Comparison of ENCODE assay signal across 26 cellular contexts in genomic region chr10:69228151-69228550, GRCh38. TPM values are rescaled to one million over a fixed set of nuclear protein-coding genes. Genes with fewer than 3 reads are reported as not detected.
DNase-seq lines count a peak whose midpoint lies in the region; FAIRE-seq and TF ChIP-seq lines count a peak whose summit lies in the region.
"Had no signal": no experiment of that assay in that cellular context is flagged by ENCODE, and none has a peak within 500 bp of the region (broad histone marks: within the 10 kb centered on the region; RNA-seq: fewer than 3 reads in every experiment).

No MANE protein-coding gene starts in this region.

- CTCF ChIA-PET in activated CD4-positive, alpha-beta T cell treated with anti-CD3 and anti-CD28 coated beads, Interleukin-2, amount 10 ng/mL, durations not matched to agents 7 days and 5 days (lab: Charles Lee) = interaction anchor here (1.3 to 1.8 kb wide), 5 partner anchors 10 to 223 kb away, joined by 3 to 8 read pairs (median 5); no protein-coding TSS in a partner anchor

- no peak for TF ChIP-seq CTCF in neural progenitor cell (IDR thresholded peaks at IDR 0.05)

- H3K4me1 Mint-ChIP-seq in activated CD4-positive, alpha-beta T cell treated with anti-CD3 and anti-CD28 coated beads, Interleukin-2, amount 10 ng/mL, durations not matched to agents 7 days and 5 days = peaks cover 86% of the 10 kb centered on the region
- H3K4me1 Mint-ChIP-seq in activated T-helper 2 cell treated with anti-CD3 and anti-CD28 coated beads, Interferon-gamma antibody, Interleukin-2, Interleukin-4, amounts not matched to agents 10 μg/mL and 5 μg/mL and 100 μg/mL, durations not matched to agents 14 hours and 24 hours and 36 hours (ENCODE audit: low read depth) = peaks cover 63% of the 10 kb centered on the region
- peaks cover 44% of the 10 kb centered on the region for H3K4me1 Mint-ChIP-seq in neural progenitor cell

- peak overlapping the region; percentile 95 for H3K27ac Mint-ChIP-seq in activated CD4-positive, alpha-beta T cell treated with anti-CD3 and anti-CD28 coated beads, Interleukin-2, amount 10 ng/mL, durations not matched to agents 7 days and 5 days
- H3K27ac Mint-ChIP-seq in activated T-helper 2 cell treated with anti-CD3 and anti-CD28 coated beads, Interferon-gamma antibody, Interleukin-2, Interleukin-4, amounts not matched to agents 10 μg/mL and 5 μg/mL and 100 μg/mL, durations not matched to agents 14 hours and 24 hours and 36 hours = peak overlapping the region; percentile 94
- no peak overlapping the region for H3K27ac Mint-ChIP-seq in neural progenitor cell
- H3K27ac Mint-ChIP-seq: mesothelial cell of epicardium had no signal

- H3K36me3 Mint-ChIP-seq in activated CD4-positive, alpha-beta T cell treated with anti-CD3 and anti-CD28 coated beads, Interleukin-2, amount 10 ng/mL, durations not matched to agents 7 days and 5 days (ENCODE audit: low read depth) = peaks cover 4% of the 10 kb centered on the region
- H3K36me3 Mint-ChIP-seq in activated T-helper 2 cell treated with anti-CD3 and anti-CD28 coated beads, Interferon-gamma antibody, Interleukin-2, Interleukin-4, amounts not matched to agents 10 μg/mL and 5 μg/mL and 100 μg/mL, durations not matched to agents 14 hours and 24 hours and 36 hours (ENCODE audit: low read depth) = no peaks in the 10 kb centered on the region
- no peaks in the 10 kb centered on the region for H3K36me3 Mint-ChIP-seq in neural progenitor cell
- H3K36me3 Mint-ChIP-seq: mesothelial cell of epicardium had no signal

- H3K4me3 Mint-ChIP-seq in activated CD4-positive, alpha-beta T cell treated with anti-CD3 and anti-CD28 coated beads, Interleukin-2, amount 10 ng/mL, durations not matched to agents 7 days and 5 days = peak overlapping the region; percentile 62
- H3K4me3 Mint-ChIP-seq in activated T-helper 2 cell treated with anti-CD3 and anti-CD28 coated beads, Interferon-gamma antibody, Interleukin-2, Interleukin-4, amounts not matched to agents 10 μg/mL and 5 μg/mL and 100 μg/mL, durations not matched to agents 14 hours and 24 hours and 36 hours (ENCODE audit: low read depth) = peak overlapping the region; percentile 78
- peak overlapping the region; percentile 16 for H3K4me3 Mint-ChIP-seq in neural progenitor cell
- H3K4me3 Mint-ChIP-seq: H9, mesothelial cell of epicardium, neural crest cell had no signal

- FAIRE-seq in frontal cortex (lab: Jason Lieb, UNC) = no peak
- FAIRE-seq: A549, HepG2 had no signal

- intact Hi-C loops in activated T-helper 2 cell treated with anti-CD3 and anti-CD28 coated beads, Interferon-gamma antibody, Interleukin-2, Interleukin-4, amounts not matched to agents 10 μg/mL and 5 μg/mL and 100 μg/mL, durations not matched to agents 14 hours and 24 hours and 36 hours (cut with micrococcal nuclease) = loop anchor here (2.0 to 10.0 kb wide), 2 partner anchors 103 to 165 kb away; partner anchors contain the start of gene VPS26A

- no peaks in the 10 kb centered on the region for H4K20me1 ChIP-seq in neural progenitor cell (ENCODE audit: low read depth)

- no peak overlapping the region for H3K4me3 ChIP-seq in neural progenitor cell
- H3K4me3 ChIP-seq: A549, gastroesophageal sphincter, psoas muscle, SJSA1, skin epidermis, suprapubic skin had no signal

- H3K4me1 ChIP-seq in neural progenitor cell = peaks cover 5% of the 10 kb centered on the region
- H3K4me1 ChIP-seq: gastroesophageal sphincter, psoas muscle had no signal

- no peaks in the 10 kb centered on the region for H3K9me3 ChIP-seq in KOPT-K1 (ENCODE audit: insufficient read depth, low read length, poor library complexity, severe bottlenecking)
- no peaks in the 10 kb centered on the region for H3K9me3 ChIP-seq in neural progenitor cell (ENCODE audit: low read depth)
- H3K9me3 ChIP-seq: A549, gastroesophageal sphincter, psoas muscle, SJSA1, suprapubic skin had no signal

- H3K27me3 ChIP-seq in neural progenitor cell = no peaks in the 10 kb centered on the region
- H3K27me3 ChIP-seq: gastroesophageal sphincter, SJSA1, suprapubic skin had no signal

- H2AFZ ChIP-seq in neural progenitor cell (replicated peaks) = no peak overlapping the region

- H3K9me3 Mint-ChIP-seq in activated CD4-positive, alpha-beta T cell treated with anti-CD3 and anti-CD28 coated beads, Interleukin-2, amount 10 ng/mL, durations not matched to agents 7 days and 5 days = no peaks in the 10 kb centered on the region
- no peaks in the 10 kb centered on the region for H3K9me3 Mint-ChIP-seq in activated T-helper 2 cell treated with anti-CD3 and anti-CD28 coated beads, Interferon-gamma antibody, Interleukin-2, Interleukin-4, amounts not matched to agents 10 μg/mL and 5 μg/mL and 100 μg/mL, durations not matched to agents 14 hours and 24 hours and 36 hours
- H3K9me3 Mint-ChIP-seq in neural progenitor cell = no peaks in the 10 kb centered on the region
- H3K9me3 Mint-ChIP-seq: H9, mesothelial cell of epicardium, neural crest cell had no signal

- H3K79me2 ChIP-seq in neural progenitor cell (ENCODE audit: low read depth) = no peaks in the 10 kb centered on the region

- H3K27ac ChIP-seq in KOPT-K1 (ENCODE audit: low read depth, low read length, poor library complexity, severe bottlenecking) (peak overlapping the region; percentile 74), neural progenitor cell (no peak overlapping the region), caudate nucleus (ENCODE audit: low read depth, low read length) (no peak overlapping the region)
- H3K27ac ChIP-seq: gastroesophageal sphincter, psoas muscle, SJSA1, suprapubic skin had no signal

- H3F3A ChIP-seq in neural progenitor cell (ENCODE audit: low read depth) = peaks cover 6% of the 10 kb centered on the region

- H3K9ac ChIP-seq in neural progenitor cell = no peak overlapping the region

- POLR2A ChIA-PET in activated CD4-positive, alpha-beta T cell treated with anti-CD3 and anti-CD28 coated beads, Interleukin-2, amount 10 ng/mL, durations not matched to agents 7 days and 5 days (lab: Charles Lee) = no interaction called here

- H3K36me3 ChIP-seq in KOPT-K1 (ENCODE audit: insufficient read depth, low read length) = no peaks in the 10 kb centered on the region
- H3K36me3 ChIP-seq in neural progenitor cell = no peaks in the 10 kb centered on the region
- H3K36me3 ChIP-seq: gastroesophageal sphincter, SJSA1, suprapubic skin had no signal

- DNase-seq in activated CD4-positive, alpha-beta T cell treated with anti-CD3 and anti-CD28 coated beads, Interleukin-2, amount 10 ng/mL, durations not matched to agents 7 days and 5 days = no peak
- DNase-seq in activated CD4-positive, alpha-beta T cell treated with anti-CD3 and anti-CD28 coated beads for 4 hours = no peak
- DNase-seq in activated T-helper 2 cell treated with anti-CD3 and anti-CD28 coated beads, Interferon-gamma antibody, Interleukin-2, Interleukin-4, amounts not matched to agents 10 μg/mL and 5 μg/mL and 100 μg/mL, durations not matched to agents 14 hours and 24 hours and 36 hours (ENCODE audit: low spot score) = no peak
- DNase-seq in neural progenitor cell (ENCODE audit: low spot score) (no peak), frontal cortex (ENCODE audit: low spot score in 2 of 2) (no peak), caudate nucleus (lab: John Stamatoyannopoulos, UW) (no peak)
- no peak for DNase-seq in stimulated activated CD4-positive, alpha-beta T cell treated with anti-CD3 and anti-CD28 coated beads, Interleukin-1b, Interleukin-23, amount 100 ng/mL, for 48 hours
- DNase-seq: activated CD4-positive, alpha-beta T cell treated with anti-CD3 and anti-CD28 coated beads for 1 hour; amniotic stem cell; C1 segment of cervical spinal cord; H9; left cardiac atrium; NCI-H1436 treated with DMSO at 0.1 percent for 48 hours; NCI-H748 treated with DMSO at 0.1 percent for 48 hours; PC-3; psoas muscle had no signal

- peaks cover 1% of the 10 kb centered on the region for H3K27me3 Mint-ChIP-seq in activated CD4-positive, alpha-beta T cell treated with anti-CD3 and anti-CD28 coated beads, Interleukin-2, amount 10 ng/mL, durations not matched to agents 7 days and 5 days
- no peaks in the 10 kb centered on the region for H3K27me3 Mint-ChIP-seq in activated T-helper 2 cell treated with anti-CD3 and anti-CD28 coated beads, Interferon-gamma antibody, Interleukin-2, Interleukin-4, amounts not matched to agents 10 μg/mL and 5 μg/mL and 100 μg/mL, durations not matched to agents 14 hours and 24 hours and 36 hours (ENCODE audit: low read depth)
- peaks cover 9% of the 10 kb centered on the region for H3K27me3 Mint-ChIP-seq in neural progenitor cell (ENCODE audit: insufficient read depth, low read depth)

- H3K4me2 ChIP-seq in neural progenitor cell = no peak overlapping the region

RNA-seq across cellular contexts. Expression of gene HKDC1, which starts 8.0 kb away (rescaled TPM):
- 10 to 100 TPM in 1 of 2 experiments, 1 to 10 TPM in 1; 10.0 to 10.9 TPM for total RNA-seq in activated CD4-positive, alpha-beta T cell treated with anti-CD3 and anti-CD28 coated beads, Interleukin-2, amount 10 ng/mL, durations not matched to agents 7 days and 5 days
- 0.09 and 0.11 TPM in 2 replicates for total RNA-seq in activated T-helper 2 cell treated with anti-CD3 and anti-CD28 coated beads, Interferon-gamma antibody, Interleukin-2, Interleukin-4, amounts not matched to agents 10 μg/mL and 5 μg/mL and 100 μg/mL, durations not matched to agents 14 hours and 24 hours and 36 hours
- total RNA-seq in neural progenitor cell (ENCODE audit: low replicate concordance) (0.30 TPM in 1 of 2 replicates, not detected in the other), frontal cortex (0.41 TPM)
- total RNA-seq: cardiac septum, H9, mesothelial cell of epicardium, neural crest cell, psoas muscle had no signal

RNA-seq across cellular contexts. Expression of gene SUPV3L1, which starts 48.1 kb away (rescaled TPM):
- total RNA-seq in activated CD4-positive, alpha-beta T cell treated with anti-CD3 and anti-CD28 coated beads, Interleukin-2, amount 10 ng/mL, durations not matched to agents 7 days and 5 days = 10 to 100 TPM; 33.2 to 34.5 TPM
- 52.8 and 53.1 TPM in 2 replicates for total RNA-seq in activated T-helper 2 cell treated with anti-CD3 and anti-CD28 coated beads, Interferon-gamma antibody, Interleukin-2, Interleukin-4, amounts not matched to agents 10 μg/mL and 5 μg/mL and 100 μg/mL, durations not matched to agents 14 hours and 24 hours and 36 hours
- total RNA-seq in neural progenitor cell (ENCODE audit: low replicate concordance) (31.9 and 32.2 TPM in 2 replicates), frontal cortex (40.4 TPM)

RNA-seq across cellular contexts. Expression of gene HK1, which starts 50.1 kb away (rescaled TPM):
- 100 to 1,000 TPM; 126 to 127 TPM for total RNA-seq in activated CD4-positive, alpha-beta T cell treated with anti-CD3 and anti-CD28 coated beads, Interleukin-2, amount 10 ng/mL, durations not matched to agents 7 days and 5 days
- 197 TPM in 2 replicates for total RNA-seq in activated T-helper 2 cell treated with anti-CD3 and anti-CD28 coated beads, Interferon-gamma antibody, Interleukin-2, Interleukin-4, amounts not matched to agents 10 μg/mL and 5 μg/mL and 100 μg/mL, durations not matched to agents 14 hours and 24 hours and 36 hours
- 30.1 and 45.8 TPM in 2 replicates for total RNA-seq in neural progenitor cell (ENCODE audit: low replicate concordance)
- 114 TPM for total RNA-seq in frontal cortex

Comparison
In these comparisons a context has a peak if more than half of its experiments do, and no peak if none do; other contexts are left out.
1. H3K4me3 Mint-ChIP-seq: peak in every context shown above with its lines; median percentile 78 in activated T-helper 2 cell treated with anti-CD3 and anti-CD28 coated beads, Interferon-gamma antibody, Interleukin-2, Interleukin-4, amounts not matched to agents 10 μg/mL and 5 μg/mL and 100 μg/mL, durations not matched to agents 14 hours and 24 hours and 36 hours; 62 in activated CD4-positive, alpha-beta T cell treated with anti-CD3 and anti-CD28 coated beads, Interleukin-2, amount 10 ng/mL, durations not matched to agents 7 days and 5 days; 16 in neural progenitor cell.